8 cellular contexts compared by ENCODE assay signal in genomic region chr3:50336452-50337174, GRCh38. TPM values are rescaled to one million over a fixed set of nuclear protein-coding genes. Genes with fewer than 3 reads are reported as not detected.
A peak's percentile ranks its signal among the peaks of the same experiment; 100 is the strongest.
DNase-seq lines count a peak whose midpoint lies in the region; ATAC-seq and TF ChIP-seq lines count a peak whose summit lies in the region.

No MANE protein-coding gene starts in this region.

- peaks cover 77% of the 10 kb centered on the region for H3K79me2 ChIP-seq in HCT116 (ENCODE audit: insufficient read depth, low read length)

- CTCF ChIA-PET in HCT116 (lab: Charles Lee): interaction anchor here (0.9 to 2.6 kb wide), 13 partner anchors 9 to 275 kb away, joined by 3 to 24 read pairs (median 7); partner anchors contain the start of genes CISH, CYB561D2, GNAI2 and NPRL2

- RAD21 ChIA-PET in HCT116 (lab: Charles Lee; ENCODE audit: low non-redundant PET in 1 of 2, low total read pairs in 2 of 2, uncharacterized antibody in 2 of 2, unreplicated experiment in 2 of 2): interaction anchor here (0.9 to 1.6 kb wide), 4 partner anchors 8 to 277 kb away, joined by 3 to 5 read pairs (median 4); partner anchors contain the start of genes HYAL3 (in 1 of the 2), NAA80 (in 1 of the 2) and TUSC2 (in 1 of the 2)

- H3K27ac ChIP-seq in HCT116 (ENCODE audit: low read depth, low read length): peak overlapping the region; percentile 82

- DNase-seq in DMS 273 (lab: John Stamatoyannopoulos, UW; ENCODE audit: unreplicated experiment) (peak; percentile 50), DMS 273 treated with DMSO at 0.1 percent for 48 hours (lab: John Stamatoyannopoulos, UW) (no peak), HCT116 (ENCODE audit: low read depth, low spot score) (no peak), NCI-H69 (lab: John Stamatoyannopoulos, UW) (peak; percentile 40), naive B cell (no peak), NK-92 (lab: John Stamatoyannopoulos, UW; ENCODE audit: unreplicated experiment) (no peak), COR-L47 (lab: John Stamatoyannopoulos, UW) (no peak)

- peak overlapping the region; percentile 72 to 89 for H3K4me3 ChIP-seq in HCT116 (replicated peaks in 1 of 2; ENCODE audit: low read depth in 1 of 2, low read length in 2 of 2)

- H3K4me2 ChIP-seq in HCT116 (ENCODE audit: low read length): peak overlapping the region; percentile 95

- H3K36me3 Mint-ChIP-seq in dendritic cell treated with granulocyte-macrophage colony-stimulating factor and Interleukin-4, amounts not matched to agents 40 ng/mL and 50 ng/mL, for 4 days (ENCODE audit: low read depth): peaks cover 90% of the 10 kb centered on the region
- H3K36me3 Mint-ChIP-seq in naive B cell: no peaks in the 10 kb centered on the region

- no peaks in the 10 kb centered on the region; the same call in 1 of the 2 replicates for H4K20me1 ChIP-seq in HCT116 (ENCODE audit: insufficient read depth)

- ATAC-seq in HCT116 (peak; percentile 39), naive B cell (ENCODE audit: low read depth in 2 of 2) (peak; percentile 45 to 50)

- H3K4me1 ChIP-seq in HCT116 (ENCODE audit: control insufficient read depth in 1 of 2, insufficient read depth in 2 of 2, low read length in 2 of 2): peaks cover 29 to 65% of the 10 kb centered on the region in 2 experiments

- intact Hi-C loops in HCT116 (cut with micrococcal nuclease): no loop called here
- intact Hi-C loops in dendritic cell treated with granulocyte-macrophage colony-stimulating factor and Interleukin-4, amounts not matched to agents 40 ng/mL and 50 ng/mL, for 4 days (cut with micrococcal nuclease): loop anchor here (1.0 to 5.0 kb wide), 3 partner anchors 8 to 99 kb away; partner anchors contain the start of genes GNAI2, IFRD2 and TUSC2

- H2AFZ ChIP-seq in HCT116 (ENCODE audit: low read depth, low read length, poor library complexity, severe bottlenecking): no peak overlapping the region

- TF ChIP-seq CTCF in HCT116 (IDR thresholded peaks at IDR 0.05 in 2 of 3, conservative IDR thresholded peaks at IDR 0.05 in 1 of 3; ENCODE audit: borderline replicate concordance in 1 of 3, insufficient read depth in 1 of 3, low read depth in 2 of 3, low read length in 2 of 3): no peak

- BruUV-seq in HCT116 (replicated peaks; lab: Mats Ljungman, UMichigan): TSS peak; percentile 64

- POLR2A ChIA-PET in HCT116 (lab: Charles Lee): interaction anchor here (0.6 to 3.1 kb wide), 13 partner anchors 9 to 275 kb away, joined by 3 to 25 read pairs (median 4); partner anchors contain the start of genes CISH, CYB561D2, GNAI2 and HYAL2

- TF ChIP-seq RAD21 in HCT116 (IDR thresholded peaks at IDR 0.05; ENCODE audit: low read depth): no peak

- H3K4me3 Mint-ChIP-seq in dendritic cell treated with granulocyte-macrophage colony-stimulating factor and Interleukin-4, amounts not matched to agents 40 ng/mL and 50 ng/mL, for 4 days: peak overlapping the region; percentile 78
- H3K4me3 Mint-ChIP-seq in naive B cell: peak overlapping the region; percentile 87 to 97 (median 94)

- no peak for TF ChIP-seq POLR2A in HCT116 (IDR thresholded peaks at IDR 0.05; ENCODE audit: borderline replicate concordance, extremely low read depth, insufficient read depth, insufficient read length)

- no peaks in the 10 kb centered on the region for H3K9me3 ChIP-seq in HCT116 (ENCODE audit: control insufficient read depth in 1 of 2, insufficient read depth in 1 of 2, low read depth in 1 of 2, low read length in 2 of 2)

- H3K4me1 Mint-ChIP-seq in dendritic cell treated with granulocyte-macrophage colony-stimulating factor and Interleukin-4, amounts not matched to agents 40 ng/mL and 50 ng/mL, for 4 days (ENCODE audit: low read depth): peaks cover 51% of the 10 kb centered on the region
- peaks cover 45 to 68% (median 64%) of the 10 kb centered on the region in 3 donors for H3K4me1 Mint-ChIP-seq in naive B cell

- H3K27me3 ChIP-seq in HCT116 (ENCODE audit: insufficient read depth, low read length): no peaks in the 10 kb centered on the region

- H3K9me3 Mint-ChIP-seq in dendritic cell treated with granulocyte-macrophage colony-stimulating factor and Interleukin-4, amounts not matched to agents 40 ng/mL and 50 ng/mL, for 4 days: no peaks in the 10 kb centered on the region
- H3K9me3 Mint-ChIP-seq in naive B cell: no peaks in the 10 kb centered on the region

- H3K9ac ChIP-seq in HCT116 (ENCODE audit: low read length): peak overlapping the region; percentile 98

- H3K36me3 ChIP-seq in HCT116 (ENCODE audit: control insufficient read depth in 1 of 2, insufficient read depth in 2 of 2, low read length in 2 of 2): peaks cover 6 to 22% of the 10 kb centered on the region in 2 experiments; a peak in 3 of 4 replicates

- H3K27ac Mint-ChIP-seq in dendritic cell treated with granulocyte-macrophage colony-stimulating factor and Interleukin-4, amounts not matched to agents 40 ng/mL and 50 ng/mL, for 4 days: peak overlapping the region; percentile 96
- H3K27ac Mint-ChIP-seq in naive B cell: peak overlapping the region; percentile 85 to 99 (median 98)

- H3K27me3 Mint-ChIP-seq in dendritic cell treated with granulocyte-macrophage colony-stimulating factor and Interleukin-4, amounts not matched to agents 40 ng/mL and 50 ng/mL, for 4 days: no peaks in the 10 kb centered on the region
- no peaks in the 10 kb centered on the region for H3K27me3 Mint-ChIP-seq in naive B cell

- H3K9me2 ChIP-seq in HCT116 (ENCODE audit: insufficient read depth): no peaks in the 10 kb centered on the region

TF ChIP-seq in HCT116, 20 proteins besides CTCF, POLR2A, EP300 and RAD21 (continues in another document):
- TF ChIP-seq YY1 (IDR thresholded peaks at IDR 0.05; ENCODE audit: extremely low read depth, insufficient replicate concordance, low read depth, low read length): no peak
- TF ChIP-seq ZFX (IDR thresholded peaks at IDR 0.05): no peak; the same call in 1 of the 2 replicates
- no peak for TF ChIP-seq ATF3 (IDR thresholded peaks at IDR 0.05)
- TF ChIP-seq TCF7L2 (IDR thresholded peaks at IDR 0.05; ENCODE audit: borderline replicate concordance, extremely low read depth, insufficient read depth, insufficient read length): no peak
- TF ChIP-seq EGR1 (IDR thresholded peaks at IDR 0.05; ENCODE audit: low read depth): no peak
- TF ChIP-seq CEBPB (IDR thresholded peaks at IDR 0.05; ENCODE audit: low read depth): no peak
- TF ChIP-seq ZNF274 (IDR thresholded peaks at IDR 0.05; ENCODE audit: low read depth, low read length): no peak
- no peak for TF ChIP-seq SP1 (IDR thresholded peaks at IDR 0.05; ENCODE audit: low read depth)
- no peak for TF ChIP-seq FOSL1 (IDR thresholded peaks at IDR 0.05; ENCODE audit: low read depth)
- TF ChIP-seq EZH2 (IDR thresholded peaks at IDR 0.05): no peak
- no peak for TF ChIP-seq SRF (IDR thresholded peaks at IDR 0.05; ENCODE audit: low read depth)
- no peak for TF ChIP-seq POLR2AphosphoS5 (IDR thresholded peaks at IDR 0.05; ENCODE audit: low read depth, low read length)
- TF ChIP-seq REST (IDR thresholded peaks at IDR 0.05; ENCODE audit: low read depth): no peak
- TF ChIP-seq SIN3A (IDR thresholded peaks at IDR 0.05; ENCODE audit: low read depth): no peak
- no peak for TF ChIP-seq EZH2phosphoT487 (IDR thresholded peaks at IDR 0.05; ENCODE audit: borderline replicate concordance)
- no peak for TF ChIP-seq MAX (IDR thresholded peaks at IDR 0.05)
- no peak for TF ChIP-seq JUND (IDR thresholded peaks at IDR 0.05)

RNA-seq across cellular contexts. Expression of gene RASSF1, which starts 4.0 kb away (rescaled TPM):
- total RNA-seq in HCT116 (2021; ENCODE audit: unreplicated experiment): 29.6 TPM
- polyA plus RNA-seq in HCT116 (2012): 32.1 and 38.6 TPM in 2 replicates
- 100 to 1,000 TPM in 2 of 6 donors, 10 to 100 TPM in 4; 71.9 to 147 (median 89.9) TPM for polyA plus RNA-seq in naive B cell (ENCODE audit: low read depth in 6 of 6)

RNA-seq across cellular contexts. Expression of gene TUSC2, which starts 8.6 kb away (rescaled TPM):
- 34.0 TPM for total RNA-seq in HCT116 (2021; ENCODE audit: unreplicated experiment)
- 28.2 and 34.0 TPM in 2 replicates for polyA plus RNA-seq in HCT116 (2012)
- polyA plus RNA-seq in naive B cell (ENCODE audit: low read depth in 6 of 6): 10 to 100 TPM; 39.2 to 60.2 (median 46.3) TPM

RNA-seq across cellular contexts. Expression of gene ZMYND10, which starts 8.9 kb away (rescaled TPM):
- 3.3 TPM for total RNA-seq in HCT116 (2021; ENCODE audit: unreplicated experiment)
- 1.2 and 1.5 TPM in 2 replicates for polyA plus RNA-seq in HCT116 (2012)
- polyA plus RNA-seq in naive B cell (ENCODE audit: low read depth in 6 of 6): under 1 TPM in 1 of 6 donors, not detected in 5; 0.53 TPM

RNA-seq across cellular contexts. Expression of gene NPRL2, which starts 14.0 kb away (rescaled TPM):
- 35.4 TPM for total RNA-seq in HCT116 (2021; ENCODE audit: unreplicated experiment)
- 52.6 and 52.8 TPM in 2 replicates for polyA plus RNA-seq in HCT116 (2012)
- 10 to 100 TPM; 17.9 to 31.8 (median 23.7) TPM for polyA plus RNA-seq in naive B cell (ENCODE audit: low read depth in 6 of 6)

RNA-seq across cellular contexts. Expression of gene CYB561D2, which starts 14.0 kb away (rescaled TPM):
- total RNA-seq in HCT116 (2021; ENCODE audit: unreplicated experiment): 9.5 TPM
- polyA plus RNA-seq in HCT116 (2012): 10.8 and 11.9 TPM in 2 replicates
- 10 to 100 TPM; 55.4 to 75.9 (median 65.2) TPM for polyA plus RNA-seq in naive B cell (ENCODE audit: low read depth in 6 of 6)

Comparison
In these comparisons a context has a peak if more than half of its experiments do, and no peak if none do; other contexts are left out.
1. DNase-seq: peak in DMS 273 (single experiment) and NCI-H69 (single experiment); none in DMS 273 treated with DMSO at 0.1 percent for 48 hours (single experiment), HCT116 (single experiment), naive B cell (single experiment), NK-92 (single experiment) and COR-L47 (single experiment).